25 cellular contexts compared by ENCODE assay signal in the genomic region with DNA sequence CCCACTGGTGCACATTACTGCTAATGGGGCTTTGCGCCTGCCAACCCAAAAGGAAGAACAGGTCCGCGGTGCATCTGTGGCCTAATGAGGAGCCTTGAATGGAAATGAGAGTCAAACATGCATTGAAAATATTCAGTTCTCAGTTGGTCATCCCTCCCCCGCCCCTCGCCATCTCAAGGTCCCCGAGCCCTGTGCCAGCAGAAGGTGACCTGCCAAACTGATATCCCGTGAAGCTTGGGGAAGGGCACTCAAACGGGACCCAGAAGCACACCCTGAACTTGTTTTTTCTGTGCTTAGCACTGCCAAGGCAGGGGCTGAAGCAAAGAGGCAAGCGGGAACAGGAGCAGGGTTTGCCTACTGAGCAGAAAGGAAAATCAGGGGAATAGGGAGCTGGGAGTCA.
DNase-seq lines count a peak whose midpoint lies in the region; ATAC-seq, FAIRE-seq and TF ChIP-seq lines count a peak whose summit lies in the region.
"Had no signal": no experiment of that assay in that cellular context is flagged by ENCODE, and none has a peak within 500 bp of the region (broad histone marks: within the 10 kb centered on the region; RNA-seq: fewer than 3 reads in every experiment).

No MANE protein-coding gene starts in this region.

- no peak overlapping the region for H3K4me3 Mint-ChIP-seq in GM23338

- peak overlapping the region; percentile 88 for H2AFZ ChIP-seq in GM23338

- no peak overlapping the region for H3K27ac ChIP-seq in GM23338 (ENCODE audit: low read depth)
- peak overlapping the region; percentile 69 for H3K27ac ChIP-seq in cingulate gyrus (ENCODE audit: low read depth, low read length)
- H3K27ac ChIP-seq in pancreas: peak overlapping the region in 2 of 4 donors; percentile 5 to 39
- peak overlapping the region in 1 of 2 donors; percentile 45 for H3K27ac ChIP-seq in testis
- H3K27ac ChIP-seq: C4-2B had no signal

- no peak overlapping the region for H3K4me3 ChIP-seq in GM23338
- no peak overlapping the region for H3K4me3 ChIP-seq in pancreas
- no peak overlapping the region for H3K4me3 ChIP-seq in testis
- H3K4me3 ChIP-seq: K562, MG63 had no signal

- peaks cover 8% of the 10 kb centered on the region for H3K9me3 Mint-ChIP-seq in GM23338

- no peaks in the 10 kb centered on the region for H4K20me1 ChIP-seq in GM23338 (replicated peaks; ENCODE audit: insufficient read depth)

- H3K9me2 ChIP-seq in GM23338 (ENCODE audit: insufficient read depth): 0 out of 2 replicates have a peak, but pooled peaks cover 15% of the 10 kb centered on the region
- H3K9me2 ChIP-seq: SK-N-SH had no signal

- H3K27me3 ChIP-seq in GM23338 (ENCODE audit: insufficient read depth) (no peaks in the 10 kb centered on the region), pancreas (no peaks in the 10 kb centered on the region), testis (no peaks in the 10 kb centered on the region)
- H3K27me3 ChIP-seq: MG63 had no signal

- H3K27me3 Mint-ChIP-seq in GM23338 (ENCODE audit: insufficient read depth, low read depth, poor library complexity): no peaks in the 10 kb centered on the region

- no peaks in the 10 kb centered on the region for H3K9me3 ChIP-seq in pancreas
- H3K9me3 ChIP-seq in testis: no peaks in the 10 kb centered on the region
- H3K9me3 ChIP-seq: SK-N-SH had no signal

- DNase-seq in GM23338 (ENCODE audit: low spot score): no peak
- DNase-seq in pancreas: peak in 5 of 6 donors; percentile 41 to 77 (median 73)
- DNase-seq in testis: peak; percentile 60
- DNase-seq in activated CD4-positive, CD25-positive, alpha-beta regulatory T cell treated with anti-CD3 and anti-CD28 coated beads, Interleukin-2, amount 50 U/mL, for 72 hours: no peak
- no peak for DNase-seq in NCI-H1417 (lab: John Stamatoyannopoulos, UW)
- DNase-seq in NCI-H345 treated with DMSO at 0.1 percent for 48 hours (lab: John Stamatoyannopoulos, UW; ENCODE audit: unreplicated experiment): no peak
- DNase-seq: AML-193; DMS53; GDM1; H7; MG63; NCI-H1417 treated with DMSO at 0.1 percent for 48 hours; NCI-H187 treated with DMSO at 0.1 percent for 48 hours; NCI-H226; NCI-H524; NCI-H774; NK-92 treated with Interleukin-12 subunit alpha and Interleukin-12 subunit beta, amount 100 ng/mL, for 24 hours; SIG-M5; SK-N-SH had no signal

- intact Hi-C loops in pancreas (cut with DNase I) (no loop called here), testis (cut with DNase I; ENCODE audit: low total_unique reads) (no loop called here)

- no peak overlapping the region; the same call in 1 of the 2 replicates for H3K27ac Mint-ChIP-seq in GM23338

- no peaks in the 10 kb centered on the region for H3K4me1 ChIP-seq in GM23338 (ENCODE audit: insufficient read depth)
- H3K4me1 ChIP-seq in pancreas: peaks cover 15 to 19% (median 16%) of the 10 kb centered on the region in 3 donors
- peaks cover 10% of the 10 kb centered on the region for H3K4me1 ChIP-seq in testis

- no peaks in the 10 kb centered on the region for H3K79me2 ChIP-seq in GM23338 (replicated peaks; ENCODE audit: insufficient read depth)

- no peak for ATAC-seq in GM23338
- ATAC-seq in pancreas: peak; percentile 70 to 97 (median 92)
- ATAC-seq: HepG2, K562 had no signal

- TF ChIP-seq POLR2A in testis (IDR thresholded peaks at IDR 0.05): no peak

- H3K4me1 Mint-ChIP-seq in GM23338: peaks cover 10% of the 10 kb centered on the region

- H3K36me3 ChIP-seq in GM23338 (ENCODE audit: insufficient read depth): 0 out of 2 replicates have a peak, but pooled peaks cover 3% of the 10 kb centered on the region
- no peaks in the 10 kb centered on the region for H3K36me3 ChIP-seq in pancreas
- H3K36me3 ChIP-seq in testis (ENCODE audit: low read depth, missing control alignments): no peaks in the 10 kb centered on the region
- H3K36me3 ChIP-seq: MG63 had no signal

- no peak for FAIRE-seq in pancreas (lab: Jason Lieb, UNC)
- FAIRE-seq: D721Med, GM18507, HepG2, K562 had no signal

- 23 to 35% methylated on average over 9 of the region's 9 CpGs for WGBS in pancreas, 2 donors
- 35 to 42% methylated on average over 8 to 9 of the region's 9 CpGs for WGBS in testis, 2 donors

- no peaks in the 10 kb centered on the region for H3F3A ChIP-seq in GM23338 (replicated peaks; ENCODE audit: low read depth)

- peaks cover 4% of the 10 kb centered on the region; the same call in 1 of the 3 replicates for H3K36me3 Mint-ChIP-seq in GM23338 (ENCODE audit: low read depth)

- TF ChIP-seq CTCF in GM23338 (conservative IDR thresholded peaks at IDR 0.05; ENCODE audit: low read depth in 2 of 2): no peak
- no peak for TF ChIP-seq CTCF in pancreas (IDR thresholded peaks at IDR 0.05)
- TF ChIP-seq CTCF in testis (IDR thresholded peaks at IDR 0.05): no peak

- no peak overlapping the region for H3K4me2 ChIP-seq in GM23338
- H3K4me2 ChIP-seq: SK-N-SH had no signal

TF ChIP-seq in GM23338, 12 proteins besides CTCF, POLR2A, EP300 and RAD21 (continues in another document):
- TF ChIP-seq, protein P1, sequence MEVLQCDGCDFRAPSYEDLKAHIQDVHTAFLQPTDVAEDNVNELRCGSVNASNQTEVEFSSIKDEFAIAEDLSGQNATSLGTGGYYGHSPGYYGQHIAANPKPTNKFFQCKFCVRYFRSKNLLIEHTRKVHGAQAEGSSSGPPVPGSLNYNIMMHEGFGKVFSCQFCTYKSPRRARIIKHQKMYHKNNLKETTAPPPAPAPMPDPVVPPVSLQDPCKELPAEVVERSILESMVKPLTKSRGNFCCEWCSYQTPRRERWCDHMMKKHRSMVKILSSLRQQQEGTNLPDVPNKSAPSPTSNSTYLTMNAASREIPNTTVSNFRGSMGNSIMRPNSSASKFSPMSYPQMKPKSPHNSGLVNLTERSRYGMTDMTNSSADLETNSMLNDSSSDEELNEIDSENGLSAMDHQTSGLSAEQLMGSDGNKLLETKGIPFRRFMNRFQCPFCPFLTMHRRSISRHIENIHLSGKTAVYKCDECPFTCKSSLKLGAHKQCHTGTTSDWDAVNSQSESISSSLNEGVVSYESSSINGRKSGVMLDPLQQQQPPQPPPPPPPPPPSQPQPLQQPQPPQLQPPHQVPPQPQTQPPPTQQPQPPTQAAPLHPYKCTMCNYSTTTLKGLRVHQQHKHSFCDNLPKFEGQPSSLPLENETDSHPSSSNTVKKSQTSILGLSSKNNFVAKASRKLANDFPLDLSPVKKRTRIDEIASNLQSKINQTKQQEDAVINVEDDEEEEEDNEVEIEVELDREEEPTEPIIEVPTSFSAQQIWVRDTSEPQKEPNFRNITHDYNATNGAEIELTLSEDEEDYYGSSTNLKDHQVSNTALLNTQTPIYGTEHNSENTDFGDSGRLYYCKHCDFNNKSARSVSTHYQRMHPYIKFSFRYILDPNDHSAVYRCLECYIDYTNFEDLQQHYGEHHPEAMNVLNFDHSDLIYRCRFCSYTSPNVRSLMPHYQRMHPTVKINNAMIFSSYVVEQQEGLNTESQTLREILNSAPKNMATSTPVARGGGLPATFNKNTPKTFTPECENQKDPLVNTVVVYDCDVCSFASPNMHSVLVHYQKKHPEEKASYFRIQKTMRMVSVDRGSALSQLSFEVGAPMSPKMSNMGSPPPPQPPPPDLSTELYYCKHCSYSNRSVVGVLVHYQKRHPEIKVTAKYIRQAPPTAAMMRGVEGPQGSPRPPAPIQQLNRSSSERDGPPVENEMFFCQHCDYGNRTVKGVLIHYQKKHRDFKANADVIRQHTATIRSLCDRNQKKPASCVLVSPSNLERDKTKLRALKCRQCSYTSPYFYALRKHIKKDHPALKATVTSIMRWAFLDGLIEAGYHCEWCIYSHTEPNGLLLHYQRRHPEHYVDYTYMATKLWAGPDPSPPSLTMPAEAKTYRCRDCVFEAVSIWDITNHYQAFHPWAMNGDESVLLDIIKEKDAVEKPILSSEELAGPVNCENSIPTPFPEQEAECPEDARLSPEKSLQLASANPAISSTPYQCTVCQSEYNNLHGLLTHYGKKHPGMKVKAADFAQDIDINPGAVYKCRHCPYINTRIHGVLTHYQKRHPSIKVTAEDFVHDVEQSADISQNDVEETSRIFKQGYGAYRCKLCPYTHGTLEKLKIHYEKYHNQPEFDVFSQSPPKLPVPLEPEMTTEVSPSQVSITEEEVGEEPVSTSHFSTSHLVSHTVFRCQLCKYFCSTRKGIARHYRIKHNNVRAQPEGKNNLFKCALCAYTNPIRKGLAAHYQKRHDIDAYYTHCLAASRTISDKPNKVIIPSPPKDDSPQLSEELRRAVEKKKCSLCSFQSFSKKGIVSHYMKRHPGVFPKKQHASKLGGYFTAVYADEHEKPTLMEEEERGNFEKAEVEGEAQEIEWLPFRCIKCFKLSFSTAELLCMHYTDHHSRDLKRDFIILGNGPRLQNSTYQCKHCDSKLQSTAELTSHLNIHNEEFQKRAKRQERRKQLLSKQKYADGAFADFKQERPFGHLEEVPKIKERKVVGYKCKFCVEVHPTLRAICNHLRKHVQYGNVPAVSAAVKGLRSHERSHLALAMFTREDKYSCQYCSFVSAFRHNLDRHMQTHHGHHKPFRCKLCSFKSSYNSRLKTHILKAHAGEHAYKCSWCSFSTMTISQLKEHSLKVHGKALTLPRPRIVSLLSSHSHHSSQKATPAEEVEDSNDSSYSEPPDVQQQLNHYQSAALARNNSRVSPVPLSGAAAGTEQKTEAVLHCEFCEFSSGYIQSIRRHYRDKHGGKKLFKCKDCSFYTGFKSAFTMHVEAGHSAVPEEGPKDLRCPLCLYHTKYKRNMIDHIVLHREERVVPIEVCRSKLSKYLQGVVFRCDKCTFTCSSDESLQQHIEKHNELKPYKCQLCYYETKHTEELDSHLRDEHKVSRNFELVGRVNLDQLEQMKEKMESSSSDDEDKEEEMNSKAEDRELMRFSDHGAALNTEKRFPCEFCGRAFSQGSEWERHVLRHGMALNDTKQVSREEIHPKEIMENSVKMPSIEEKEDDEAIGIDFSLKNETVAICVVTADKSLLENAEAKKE (CRISPR knock-in tag; IDR thresholded peaks at IDR 0.05): no peak
- TF ChIP-seq CREB1 (CRISPR knock-in tag; IDR thresholded peaks at IDR 0.05; ENCODE audit: low read depth) (no peak), JUNB (IDR thresholded peaks at IDR 0.05; ENCODE audit: unreplicated experiment) (no peak), EZH2 (IDR thresholded peaks at IDR 0.05; ENCODE audit: low read depth, unreplicated experiment) (no peak)

Comparison
In these comparisons a context has a peak if more than half of its experiments do, and no peak if none do; other contexts are left out.
1. DNase-seq: peak in pancreas (5 of 6) and testis (single experiment); none in GM23338 (single experiment), activated CD4-positive, CD25-positive, alpha-beta regulatory T cell treated with anti-CD3 and anti-CD28 coated beads, Interleukin-2, amount 50 U/mL, for 72 hours (single experiment), NCI-H1417 (0 of 3) and NCI-H345 treated with DMSO at 0.1 percent for 48 hours (single experiment).